Comparison of ENCODE assay signal across 8 cellular contexts in genomic region chr4:143337600-143338287, GRCh38. TPM values are rescaled to one million over a fixed set of nuclear protein-coding genes. Genes with fewer than 3 reads are reported as not detected.
DNase-seq lines count a peak whose midpoint lies in the region; ATAC-seq and TF ChIP-seq lines count a peak whose summit lies in the region.

No MANE protein-coding gene starts in this region.

- TF ChIP-seq CTCF in DOHH2 (IDR thresholded peaks at IDR 0.05; ENCODE audit: low read depth, low read length, poor library complexity, severe bottlenecking) (no peak), progenitor cell of endocrine pancreas (IDR thresholded peaks at IDR 0.05; ENCODE audit: unreplicated experiment) (no peak)

- H3K4me3 Mint-ChIP-seq in progenitor cell of endocrine pancreas (ENCODE audit: low read depth), result peak overlapping the region; percentile 91

- no peaks in the 10 kb centered on the region for H3K9me3 Mint-ChIP-seq in progenitor cell of endocrine pancreas (ENCODE audit: low read depth)

- H3K4me2 ChIP-seq in DOHH2 (ENCODE audit: low read length), result peak overlapping the region; percentile 92

- H3K4me3 ChIP-seq in DOHH2 (ENCODE audit: low read length), result peak overlapping the region; percentile 95

- no peaks in the 10 kb centered on the region; the same call in 1 of the 2 replicates for H3K36me3 ChIP-seq in DOHH2 (ENCODE audit: control insufficient read depth, low read length)

- no peak overlapping the region for H3K27ac ChIP-seq in DOHH2 (ENCODE audit: low read depth, low read length)

- peaks cover 16% of the 10 kb centered on the region for H3K4me1 Mint-ChIP-seq in progenitor cell of endocrine pancreas (ENCODE audit: low read depth)

- H3K9me2 ChIP-seq in DOHH2 (replicated peaks; ENCODE audit: control insufficient read depth, low read length), result no peaks in the 10 kb centered on the region

- H4K20me1 ChIP-seq in DOHH2 (ENCODE audit: control insufficient read depth, insufficient read depth, low read depth, low read length), result no peaks in the 10 kb centered on the region

- H3F3A ChIP-seq in DOHH2 (ENCODE audit: control insufficient read depth, insufficient read depth), result peaks cover 10% of the 10 kb centered on the region

- H3K27me3 Mint-ChIP-seq in progenitor cell of endocrine pancreas, result no peaks in the 10 kb centered on the region

- H3K36me3 Mint-ChIP-seq in progenitor cell of endocrine pancreas (ENCODE audit: insufficient read depth), result no peaks in the 10 kb centered on the region

- in situ Hi-C loops in KBM-7 (cut with MboI; ENCODE audit: low pct_unique_long_range_greater_than_20kb, low sequenced_read_pairs), result no loop called here

- no peak for ATAC-seq in HG02885 (IDR thresholded peaks at IDR 0.05; ENCODE audit: poor library complexity, unreplicated experiment)
- no peak for ATAC-seq in HG03442 (IDR thresholded peaks at IDR 0.05; ENCODE audit: unreplicated experiment)

- H3K27ac Mint-ChIP-seq in progenitor cell of endocrine pancreas, result peak overlapping the region; percentile 95

- peaks cover 54% of the 10 kb centered on the region for H3K79me2 ChIP-seq in DOHH2 (ENCODE audit: control insufficient read depth, low read length)

- DNase-seq in KBM-7 (peak; percentile 64), amygdala (lab: John Stamatoyannopoulos, UW) (peak in 52 of 56 donors; percentile 1 to 80 (median 46)), hepatic stellate cell (ENCODE audit: low spot score) (peak; percentile 27), progenitor cell of endocrine pancreas (ENCODE audit: low spot score, unreplicated experiment) (no peak)
- DNase-seq in stimulated activated CD4-positive, alpha-beta T cell treated with anti-CD3 and anti-CD28 coated beads, Interleukin-4, amount 100 ng/mL, for 1 hour, result no peak

- H3K9me3 ChIP-seq in DOHH2 (ENCODE audit: control insufficient read depth, insufficient read depth, low read length), result no peaks in the 10 kb centered on the region

- H3K27me3 ChIP-seq in DOHH2 (ENCODE audit: control insufficient read depth, low read length), result peaks cover 7% of the 10 kb centered on the region

- peaks cover 30% of the 10 kb centered on the region for H3K4me1 ChIP-seq in DOHH2 (ENCODE audit: control insufficient read depth, low read length)

RNA-seq across cellular contexts. Expression of gene GAB1, which starts 1.1 kb away (rescaled TPM):
- 33.5 and 34.3 TPM in 2 replicates for total RNA-seq in progenitor cell of endocrine pancreas

Comparison
In these comparisons a context has a peak if more than half of its experiments do, and no peak if none do; other contexts are left out.
1. DNase-seq: peak in KBM-7 (single experiment), amygdala (52 of 56) and hepatic stellate cell (single experiment); none in progenitor cell of endocrine pancreas (single experiment) and stimulated activated CD4-positive, alpha-beta T cell treated with anti-CD3 and anti-CD28 coated beads, Interleukin-4, amount 100 ng/mL, for 1 hour (single experiment).